ENCODE assay signal across 25 cellular contexts in genomic region chr2:149877064-149877463, GRCh38.
"Had no signal": no experiment of that assay in that cellular context is flagged by ENCODE, and none has a peak within 500 bp of the region (broad histone marks: within the 10 kb centered on the region; RNA-seq: fewer than 3 reads in every experiment).

No MANE protein-coding gene starts in this region.

- H3K9me3 ChIP-seq: heart right ventricle, neutrophil, pancreas, psoas muscle, stomach, suprapubic skin, tibial nerve had no signal

- H3K36me3 ChIP-seq: heart right ventricle, neutrophil, pancreas, stomach, suprapubic skin, tibial nerve had no signal

- ATAC-seq: activated T-cell treated with anti-CD3 and anti-CD28 coated beads, Interleukin-2, amount 50 U/mL, for 4 hours; left ventricle myocardium superior; natural killer cell treated with Interleukin-12 subunit alpha and Interleukin-12 subunit beta and Interleukin-15 and Interleukin-18, amount 100 ng/mL, for 72 hours; psoas muscle; right cardiac atrium; stimulated activated memory B cell treated with anti-CD40 and anti-IgM and Interleukin-4, amounts not matched to agents 10 μg/mL and 1 μg/mL and 100 μg/mL, for 72 hours; T-helper 17 cell had no signal

- H3K27ac ChIP-seq: heart right ventricle, neutrophil, pancreas, psoas muscle, stomach, suprapubic skin, tibial nerve had no signal

- H3K4me1 ChIP-seq: stomach, tibial nerve had no signal

- H3K27me3 ChIP-seq: heart right ventricle, neutrophil, pancreas, stomach, suprapubic skin, tibial nerve had no signal

- H3K4me3 ChIP-seq: heart right ventricle, pancreas, psoas muscle, stomach, suprapubic skin, tibial nerve had no signal

- DNase-seq: activated CD4-positive, alpha-beta T cell treated with anti-CD3 and anti-CD28 coated beads for 4 hours; activated CD4-positive, alpha-beta T cell treated with anti-CD3 and anti-CD28 coated beads, Interleukin-2, amount 50 U/mL, for 48 hours; activated CD4-positive, CD25-positive, alpha-beta regulatory T cell; activated CD8-positive, alpha-beta memory T cell treated with anti-CD3 and anti-CD28 coated beads, Interleukin-2, amount 50 U/mL, for 48 hours; activated naive CD4-positive, alpha-beta T cell treated with Interleukin-2 at 50 U/mL for 16 hours; activated naive CD8-positive, alpha-beta T cell treated with anti-CD3 and anti-CD28 coated beads for 36 hours; activated T-cell treated with anti-CD3 and anti-CD28 coated beads, Interleukin-2, amount 50 U/mL, for 4 hours; central memory CD4-positive, alpha-beta T cell; dermis blood vessel endothelial cell; effector CD8-positive, alpha-beta T cell; heart right ventricle; kidney; left ventricle myocardium superior; pancreas; psoas muscle; right cardiac atrium; stimulated activated CD4-positive, alpha-beta T cell treated with anti-CD3 and anti-CD28 coated beads, Interleukin-12 subunit alpha, Interleukin-12 subunit beta, amount 100 ng/mL, for 4 hours; stimulated activated CD4-positive, alpha-beta T cell treated with anti-CD3 and anti-CD28 coated beads, Interleukin-2, amount 100 ng/mL, for 24 hours; stomach; T-helper 17 cell had no signal
